In genomic region chrX:106278951-106279350, GRCh38 we compare ENCODE assay signal across 24 cellular contexts.
"Had no signal": no experiment of that assay in that cellular context is flagged by ENCODE, and none has a peak within 500 bp of the region (broad histone marks: within the 10 kb centered on the region; RNA-seq: fewer than 3 reads in every experiment).

No MANE protein-coding gene starts in this region.

- FAIRE-seq: RCC 7860 had no signal

- DNase-seq: activated B cell treated with CpG ODN at 0.5 μM for 24 hours; activated CD4-positive, alpha-beta memory T cell treated with anti-CD3 and anti-CD28 coated beads for 36 hours; activated CD4-positive, alpha-beta T cell treated with anti-CD3 and anti-CD28 coated beads for 4 hours; activated CD4-positive, alpha-beta T cell treated with anti-CD3 and anti-CD28 coated beads, Interleukin-2, amount 50 U/mL, for 1 hour; activated CD4-positive, CD25-positive, alpha-beta regulatory T cell treated with anti-CD3 and anti-CD28 coated beads, Interleukin-2, amount 50 U/mL, for 72 hours; activated CD8-positive, alpha-beta memory T cell treated with anti-CD3 and anti-CD28 coated beads, Interleukin-2, amount 50 U/mL, for 4 hours; activated gamma-delta T cell treated with Interleukin-2 at 50 U/mL for 16 hours; activated naive CD4-positive, alpha-beta T cell treated with anti-CD3 and anti-CD28 coated beads for 36 hours; activated naive CD8-positive, alpha-beta T cell treated with anti-CD3 and anti-CD28 coated beads, Interleukin-2, amount 50 U/mL, for 24 hours; activated T-cell treated with anti-CD3 and anti-CD28 coated beads for 4 hours; activated T-cell treated with anti-CD3 and anti-CD28 coated beads, Interleukin-2, amount 50 U/mL, for 4 hours; anterior cingulate cortex; Kasumi-1; KG1; MM.1S; MV-4-11; NCI-H1092; NCI-H1436 treated with DMSO at 0.1 percent for 48 hours; NCI-H1694 treated with DMSO at 0.1 percent for 48 hours; NCI-H2029; NCI-H345; NCI-H524 treated with DMSO at 0.1 percent for 48 hours; Right ventricle myocardium superior had no signal

- ATAC-seq: activated naive CD8-positive, alpha-beta T cell treated with anti-CD3 and anti-CD28 coated beads, Interleukin-2, amount 50 U/mL, for 24 hours; activated T-cell treated with anti-CD3 and anti-CD28 coated beads, Interleukin-2, amount 50 U/mL, for 4 hours had no signal
